Comparison of ENCODE assay signal across 12 cellular contexts in genomic region chr1:33258788-33259274, GRCh38. TPM values are rescaled to one million over a fixed set of nuclear protein-coding genes. Genes with fewer than 3 reads are reported as not detected.
A peak's percentile ranks its signal among the peaks of the same experiment; 100 is the strongest.
DNase-seq lines count a peak whose midpoint lies in the region; ATAC-seq, FAIRE-seq and TF ChIP-seq lines count a peak whose summit lies in the region.
"Had no signal": no experiment of that assay in that cellular context is flagged by ENCODE, and none has a peak within 500 bp of the region (broad histone marks: within the 10 kb centered on the region; RNA-seq: fewer than 3 reads in every experiment).

No MANE protein-coding gene starts in this region.

- H3K9me3 Mint-ChIP-seq in endothelial cell (ENCODE audit: unreplicated experiment) (no peaks in the 10 kb centered on the region), progenitor cell of endocrine pancreas (ENCODE audit: low read depth) (no peaks in the 10 kb centered on the region)

- intact Hi-C loops in Panc1 (cut with micrococcal nuclease; ENCODE audit: unreplicated experiment), result no loop called here

- CTCF ChIA-PET in Panc1 (lab: Charles Lee), result no interaction called here

- H3K27ac ChIP-seq in DOHH2 (ENCODE audit: low read depth, low read length), result no peak overlapping the region
- no peak overlapping the region for H3K27ac ChIP-seq in Panc1 (ENCODE audit: low read length)

- H4K20me1 ChIP-seq in DOHH2 (ENCODE audit: control insufficient read depth, insufficient read depth, low read depth, low read length), result no peaks in the 10 kb centered on the region

- peaks cover 14% of the 10 kb centered on the region for H3K36me3 Mint-ChIP-seq in endothelial cell (ENCODE audit: low read depth, unreplicated experiment)
- H3K36me3 Mint-ChIP-seq in progenitor cell of endocrine pancreas (ENCODE audit: insufficient read depth), result peaks cover 5% of the 10 kb centered on the region

- H3K79me2 ChIP-seq in DOHH2 (ENCODE audit: control insufficient read depth, low read length), result peaks cover 38% of the 10 kb centered on the region

- H3K4me2 ChIP-seq in DOHH2 (ENCODE audit: low read length), result peak overlapping the region; percentile 76; the same call in 1 of the 2 replicates

- H3K4me1 Mint-ChIP-seq in endothelial cell (ENCODE audit: unreplicated experiment), result peaks cover 27% of the 10 kb centered on the region
- peaks cover 27% of the 10 kb centered on the region for H3K4me1 Mint-ChIP-seq in progenitor cell of endocrine pancreas (ENCODE audit: low read depth)

- H3K27ac Mint-ChIP-seq in endothelial cell (ENCODE audit: unreplicated experiment) (no peak overlapping the region), progenitor cell of endocrine pancreas (peak overlapping the region; percentile 80)

- H3K9me3 ChIP-seq in DOHH2 (ENCODE audit: control insufficient read depth, insufficient read depth, low read length), result no peaks in the 10 kb centered on the region
- no peaks in the 10 kb centered on the region for H3K9me3 ChIP-seq in Panc1 (ENCODE audit: control insufficient read depth, insufficient read depth, low read depth, low read length)
- H3K9me3 ChIP-seq in MG63, result no peaks in the 10 kb centered on the region

- BruUV-seq in Panc1 (replicated peaks; lab: Mats Ljungman, UMichigan), result TSS peak; percentile 18

- DNase-seq in Panc1 (ENCODE audit: low read depth, low spot score) (no peak), endothelial cell (ENCODE audit: low spot score) (no peak), progenitor cell of endocrine pancreas (ENCODE audit: low spot score, unreplicated experiment) (no peak), MG63 (no peak), GM03348 (ENCODE audit: low spot score) (no peak), GM12892 (ENCODE audit: insufficient read length) (no peak)
- DNase-seq: cortex of kidney, NCI-H1092 treated with DMSO at 0.1 percent for 48 hours, SHP77 treated with DMSO at 0.1 percent for 48 hours had no signal

- no peak for FAIRE-seq in GM12892 (lab: Jason Lieb, UNC)
- FAIRE-seq: frontal cortex had no signal

- no peak for TF ChIP-seq POLR2A in GM12892 (IDR thresholded peaks at IDR 0.05; ENCODE audit: low read depth, low read length)

- no peak for ATAC-seq in Panc1
- no peak for ATAC-seq in GM19324 (IDR thresholded peaks at IDR 0.05; ENCODE audit: low FRiP score, unreplicated experiment)

- POLR2A ChIA-PET in Panc1 (lab: Charles Lee), result no interaction called here

- H3K4me1 ChIP-seq in DOHH2 (ENCODE audit: control insufficient read depth, low read length), result peaks cover 24% of the 10 kb centered on the region
- peaks cover 11% of the 10 kb centered on the region for H3K4me1 ChIP-seq in Panc1 (ENCODE audit: control insufficient read depth, insufficient read depth, low read length)

- H3K9me2 ChIP-seq in DOHH2 (replicated peaks; ENCODE audit: control insufficient read depth, low read length), result no peaks in the 10 kb centered on the region

- H3K27me3 ChIP-seq in DOHH2 (ENCODE audit: control insufficient read depth, low read length) (no peaks in the 10 kb centered on the region), Panc1 (ENCODE audit: control insufficient read depth, insufficient read depth, low read length) (no peaks in the 10 kb centered on the region), MG63 (no peaks in the 10 kb centered on the region)

- H3K27me3 Mint-ChIP-seq in endothelial cell (ENCODE audit: unreplicated experiment), result peaks cover 16% of the 10 kb centered on the region
- H3K27me3 Mint-ChIP-seq in progenitor cell of endocrine pancreas, result no peaks in the 10 kb centered on the region

- TF ChIP-seq CTCF in DOHH2 (IDR thresholded peaks at IDR 0.05; ENCODE audit: low read depth, low read length, poor library complexity, severe bottlenecking) (no peak), Panc1 (IDR thresholded peaks at IDR 0.05) (no peak), endothelial cell (IDR thresholded peaks at IDR 0.05; ENCODE audit: unreplicated experiment) (no peak), progenitor cell of endocrine pancreas (IDR thresholded peaks at IDR 0.05; ENCODE audit: unreplicated experiment) (no peak)

- no peaks in the 10 kb centered on the region for H3F3A ChIP-seq in DOHH2 (ENCODE audit: control insufficient read depth, insufficient read depth)

- H3K36me3 ChIP-seq in DOHH2 (ENCODE audit: control insufficient read depth, low read length), result peaks cover 6% of the 10 kb centered on the region; the same call in 1 of the 2 replicates
- no peaks in the 10 kb centered on the region for H3K36me3 ChIP-seq in Panc1 (ENCODE audit: control insufficient read depth, insufficient read depth, low read length)
- no peaks in the 10 kb centered on the region for H3K36me3 ChIP-seq in MG63

- H3K4me3 Mint-ChIP-seq in endothelial cell (ENCODE audit: unreplicated experiment) (peak overlapping the region; percentile 85), progenitor cell of endocrine pancreas (ENCODE audit: low read depth) (peak overlapping the region; percentile 99)

- H3K4me3 ChIP-seq in DOHH2 (ENCODE audit: low read length) (peak overlapping the region; percentile 79; the same call in 1 of the 2 replicates), Panc1 (ENCODE audit: low read depth in 2 of 2, low read length in 2 of 2) (no peak overlapping the region), MG63 (no peak overlapping the region)

- in situ Hi-C loops in Panc1 (cut with HindIII; ENCODE audit: low pct_unique_long_range_greater_than_20kb, low sequenced_read_pairs), result no loop called here

RNA-seq across cellular contexts. Expression of gene ZNF362, which starts 2.5 kb away (rescaled TPM):
- total RNA-seq in Panc1 (2021; ENCODE audit: unreplicated experiment) (17.5 TPM), endothelial cell (ENCODE audit: unreplicated experiment) (70.0 TPM), progenitor cell of endocrine pancreas (72.0 and 79.3 TPM in 2 replicates)
- polyA plus RNA-seq in Panc1 (2012; ENCODE audit: insufficient read length), result 14.2 TPM
- 1.5 and 3.3 TPM in 2 replicates for total RNA-seq in MG63 (2014; rRNA removed; shearing (Covaris generic); ENCODE audit: low replicate concordance)
- polyA plus RNA-seq in GM12892 (2012; ENCODE audit: missing spikeins), result 1.9 TPM
